ENCODE assay signal across 13 cellular contexts in genomic region chr12:60021235-60021634, GRCh38.
DNase-seq lines count a peak whose midpoint lies in the region; ATAC-seq and TF ChIP-seq lines count a peak whose summit lies in the region.
"Had no signal": no experiment of that assay in that cellular context is flagged by ENCODE, and none has a peak within 500 bp of the region (broad histone marks: within the 10 kb centered on the region; RNA-seq: fewer than 3 reads in every experiment).

No MANE protein-coding gene starts in this region.

- no peak overlapping the region for H3K56ac ChIP-seq in mesendoderm (ENCODE audit: low read length)

- no peak for TF ChIP-seq CTCF in HCT116 (IDR thresholded peaks at IDR 0.05 in 2 of 3, conservative IDR thresholded peaks at IDR 0.05 in 1 of 3; ENCODE audit: borderline replicate concordance in 1 of 3, insufficient read depth in 1 of 3, low read depth in 2 of 3, low read length in 2 of 3)
- TF ChIP-seq CTCF in endodermal cell (conservative IDR thresholded peaks at IDR 0.05) = peak; percentile 35

- H3K4me1 Mint-ChIP-seq in endodermal cell = peaks cover 17% of the 10 kb centered on the region
- H3K4me1 Mint-ChIP-seq: CD4-positive, alpha-beta memory T cell had no signal

- POLR2A ChIA-PET in HCT116 (lab: Charles Lee) = no interaction called here

- H3K4me1 ChIP-seq in HCT116 (ENCODE audit: control insufficient read depth in 1 of 2, insufficient read depth in 2 of 2, low read length in 2 of 2) = no peaks in the 10 kb centered on the region
- peaks cover 6% of the 10 kb centered on the region for H3K4me1 ChIP-seq in endodermal cell (ENCODE audit: control insufficient read depth, insufficient read depth, low read length)
- H3K4me1 ChIP-seq in mesendoderm (ENCODE audit: control insufficient read depth, low read depth, low read length) = no peaks in the 10 kb centered on the region

- no peak for TF ChIP-seq RAD21 in HCT116 (IDR thresholded peaks at IDR 0.05; ENCODE audit: low read depth)

- H3K79me2 ChIP-seq in HCT116 (ENCODE audit: insufficient read depth, low read length) (no peaks in the 10 kb centered on the region), mesendoderm (ENCODE audit: control insufficient read depth, insufficient read depth, low read length) (no peaks in the 10 kb centered on the region)

- RAD21 ChIA-PET in HCT116 (lab: Charles Lee; ENCODE audit: low non-redundant PET in 1 of 2, low total read pairs in 2 of 2, uncharacterized antibody in 2 of 2, unreplicated experiment in 2 of 2) = no interaction called here

- peaks cover 2% of the 10 kb centered on the region for H3K36me3 Mint-ChIP-seq in endodermal cell (ENCODE audit: low read depth)
- H3K36me3 Mint-ChIP-seq: CD4-positive, alpha-beta memory T cell had no signal

- H4K20me1 ChIP-seq in HCT116 (ENCODE audit: insufficient read depth) = no peaks in the 10 kb centered on the region

- H3K23ac ChIP-seq in mesendoderm (ENCODE audit: low read length) = no peak overlapping the region

- no peaks in the 10 kb centered on the region for H3K9me3 ChIP-seq in HCT116 (ENCODE audit: control insufficient read depth in 1 of 2, insufficient read depth in 1 of 2, low read depth in 1 of 2, low read length in 2 of 2)
- no peaks in the 10 kb centered on the region for H3K9me3 ChIP-seq in endodermal cell (ENCODE audit: control insufficient read depth, low read length)

- WGBS in endodermal cell (ENCODE audit: insufficient coverage in 1 of 2, insufficient read length in 1 of 2), 2 experiments = 94% methylated on average over 3 of the region's 3 CpGs
- WGBS in mesendoderm (ENCODE audit: extremely low coverage, insufficient coverage, low lambda C conversion rate) = no CpG with 5 or more reads among the region's 3 CpGs

- H3K27ac ChIP-seq in HCT116 (ENCODE audit: low read depth, low read length) (no peak overlapping the region), endodermal cell (ENCODE audit: low read depth, low read length) (no peak overlapping the region), mesendoderm (ENCODE audit: low read depth, low read length) (no peak overlapping the region)

- H3K27me3 ChIP-seq in HCT116 (ENCODE audit: insufficient read depth, low read length) (no peaks in the 10 kb centered on the region), endodermal cell (ENCODE audit: control insufficient read depth, insufficient read depth, low read length, poor library complexity, severe bottlenecking) (no peaks in the 10 kb centered on the region), mesendoderm (ENCODE audit: insufficient read depth, low read length, poor library complexity) (no peaks in the 10 kb centered on the region)

- no peak for DNase-seq in HCT116 (ENCODE audit: low read depth, low spot score)
- DNase-seq in endodermal cell = peak; percentile 52
- DNase-seq in mesendoderm = peak; percentile 7
- no peak for DNase-seq in COLO668 (lab: John Stamatoyannopoulos, UW; ENCODE audit: unreplicated experiment)
- no peak for DNase-seq in ureter (ENCODE audit: low spot score)
- no peak for DNase-seq in NOMO-1 treated with DMSO at 0.1 percent for 48 hours (lab: John Stamatoyannopoulos, UW; ENCODE audit: unreplicated experiment)
- DNase-seq: C1 segment of cervical spinal cord, Caco-2, DMS153, DND-41, H7, HFFc6 had no signal

- H2AK5ac ChIP-seq in mesendoderm (ENCODE audit: low read length) = no peak overlapping the region

- no peak overlapping the region for H4K8ac ChIP-seq in mesendoderm (ENCODE audit: low read depth, low read length)

- no TSS peak for BruUV-seq in HCT116 (replicated peaks; lab: Mats Ljungman, UMichigan)

- no peak for TF ChIP-seq POLR2A in HCT116 (IDR thresholded peaks at IDR 0.05; ENCODE audit: borderline replicate concordance, extremely low read depth, insufficient read depth, insufficient read length)

- no peaks in the 10 kb centered on the region for H3K79me1 ChIP-seq in mesendoderm (ENCODE audit: low read length)

- intact Hi-C loops in HCT116 (cut with micrococcal nuclease) = no loop called here

- CTCF ChIA-PET in HCT116 (lab: Charles Lee) = no interaction called here

- H3K9me2 ChIP-seq in HCT116 (ENCODE audit: insufficient read depth) = no peaks in the 10 kb centered on the region

- no peaks in the 10 kb centered on the region for H3K36me3 ChIP-seq in HCT116 (ENCODE audit: control insufficient read depth in 1 of 2, insufficient read depth in 2 of 2, low read length in 2 of 2)
- no peaks in the 10 kb centered on the region for H3K36me3 ChIP-seq in endodermal cell (ENCODE audit: control insufficient read depth, insufficient read depth, low read length)
- H3K36me3 ChIP-seq in mesendoderm (ENCODE audit: control insufficient read depth, insufficient read depth, low read length) = no peaks in the 10 kb centered on the region

- no peak overlapping the region for H2BK5ac ChIP-seq in mesendoderm (ENCODE audit: low read length)

- no peak overlapping the region for H2BK120ac ChIP-seq in mesendoderm (ENCODE audit: low read depth, low read length)

- H4K5ac ChIP-seq in mesendoderm (ENCODE audit: low read length) = no peak overlapping the region

- H3K27me3 Mint-ChIP-seq in endodermal cell (ENCODE audit: insufficient read depth) = no peaks in the 10 kb centered on the region
- H3K27me3 Mint-ChIP-seq: CD4-positive, alpha-beta memory T cell had no signal

- H3K9ac ChIP-seq in HCT116 (ENCODE audit: low read length) (no peak overlapping the region), endodermal cell (ENCODE audit: extremely low read depth, low read length, poor library complexity, severe bottlenecking) (no peak overlapping the region), mesendoderm (ENCODE audit: low read length) (no peak overlapping the region)

- H3K4me2 ChIP-seq in HCT116 (ENCODE audit: low read length) = no peak overlapping the region
- no peak overlapping the region for H3K4me2 ChIP-seq in mesendoderm (ENCODE audit: low read length)

- no peak overlapping the region for H2AFZ ChIP-seq in HCT116 (ENCODE audit: low read depth, low read length, poor library complexity, severe bottlenecking)

- no peak overlapping the region for H3K4me3 ChIP-seq in HCT116 (replicated peaks in 1 of 2; ENCODE audit: low read depth in 1 of 2, low read length in 2 of 2)
- no peak overlapping the region for H3K4me3 ChIP-seq in endodermal cell (ENCODE audit: low read length)
- H3K4me3 ChIP-seq in mesendoderm (ENCODE audit: low read length) = no peak overlapping the region

- H3K4ac ChIP-seq in mesendoderm (ENCODE audit: low read depth, low read length) = no peak overlapping the region

- H3K4me3 Mint-ChIP-seq in endodermal cell = no peak overlapping the region
- H3K4me3 Mint-ChIP-seq: CD4-positive, alpha-beta memory T cell; HFFc6 had no signal

- no peak overlapping the region for H3K27ac Mint-ChIP-seq in endodermal cell
- H3K27ac Mint-ChIP-seq: CD4-positive, alpha-beta memory T cell; HFFc6 had no signal

- ATAC-seq in HCT116 = peak; percentile 36; the same call in 1 of the 2 replicates

- no peak overlapping the region for H2BK15ac ChIP-seq in mesendoderm (replicated peaks; ENCODE audit: low read depth)

- H3K9me3 Mint-ChIP-seq in endodermal cell = peaks cover 6% of the 10 kb centered on the region

- no peak overlapping the region for H3K18ac ChIP-seq in mesendoderm (ENCODE audit: low read length)

TF ChIP-seq in HCT116, 20 proteins besides CTCF, POLR2A, EP300 and RAD21:
- no peak for TF ChIP-seq YY1 (IDR thresholded peaks at IDR 0.05; ENCODE audit: extremely low read depth, insufficient replicate concordance, low read depth, low read length)
- no peak for TF ChIP-seq MAX (IDR thresholded peaks at IDR 0.05)
- no peak for TF ChIP-seq POLR2AphosphoS5 (IDR thresholded peaks at IDR 0.05; ENCODE audit: low read depth, low read length)
- no peak for TF ChIP-seq FOSL1 (IDR thresholded peaks at IDR 0.05; ENCODE audit: low read depth)
- no peak for TF ChIP-seq ZFX (IDR thresholded peaks at IDR 0.05)
- no peak for TF ChIP-seq JUND (IDR thresholded peaks at IDR 0.05)
- no peak for TF ChIP-seq SP1 (IDR thresholded peaks at IDR 0.05; ENCODE audit: low read depth)
- TF ChIP-seq EZH2phosphoT487 (IDR thresholded peaks at IDR 0.05; ENCODE audit: borderline replicate concordance) = no peak
- TF ChIP-seq EZH2 (IDR thresholded peaks at IDR 0.05) = no peak
- no peak for TF ChIP-seq ATF3 (IDR thresholded peaks at IDR 0.05)
- no peak for TF ChIP-seq SIN3A (IDR thresholded peaks at IDR 0.05; ENCODE audit: low read depth)
- no peak for TF ChIP-seq TCF7L2 (IDR thresholded peaks at IDR 0.05; ENCODE audit: borderline replicate concordance, extremely low read depth, insufficient read depth, insufficient read length)
- TF ChIP-seq ZBTB33 (IDR thresholded peaks at IDR 0.05; ENCODE audit: extremely low read depth, insufficient replicate concordance, low read length) = no peak
- no peak for TF ChIP-seq CEBPB (IDR thresholded peaks at IDR 0.05; ENCODE audit: low read depth)
- no peak for TF ChIP-seq ZNF274 (IDR thresholded peaks at IDR 0.05; ENCODE audit: low read depth, low read length)

Comparison
In these comparisons a context has a peak if more than half of its experiments do, and no peak if none do; other contexts are left out.
1. DNase-seq: peak in endodermal cell (single experiment) and mesendoderm (single experiment); none in HCT116 (single experiment), COLO668 (single experiment), ureter (single experiment) and NOMO-1 treated with DMSO at 0.1 percent for 48 hours (single experiment).